ENCODE assay signal across 1 cellular context in the genomic region with DNA sequence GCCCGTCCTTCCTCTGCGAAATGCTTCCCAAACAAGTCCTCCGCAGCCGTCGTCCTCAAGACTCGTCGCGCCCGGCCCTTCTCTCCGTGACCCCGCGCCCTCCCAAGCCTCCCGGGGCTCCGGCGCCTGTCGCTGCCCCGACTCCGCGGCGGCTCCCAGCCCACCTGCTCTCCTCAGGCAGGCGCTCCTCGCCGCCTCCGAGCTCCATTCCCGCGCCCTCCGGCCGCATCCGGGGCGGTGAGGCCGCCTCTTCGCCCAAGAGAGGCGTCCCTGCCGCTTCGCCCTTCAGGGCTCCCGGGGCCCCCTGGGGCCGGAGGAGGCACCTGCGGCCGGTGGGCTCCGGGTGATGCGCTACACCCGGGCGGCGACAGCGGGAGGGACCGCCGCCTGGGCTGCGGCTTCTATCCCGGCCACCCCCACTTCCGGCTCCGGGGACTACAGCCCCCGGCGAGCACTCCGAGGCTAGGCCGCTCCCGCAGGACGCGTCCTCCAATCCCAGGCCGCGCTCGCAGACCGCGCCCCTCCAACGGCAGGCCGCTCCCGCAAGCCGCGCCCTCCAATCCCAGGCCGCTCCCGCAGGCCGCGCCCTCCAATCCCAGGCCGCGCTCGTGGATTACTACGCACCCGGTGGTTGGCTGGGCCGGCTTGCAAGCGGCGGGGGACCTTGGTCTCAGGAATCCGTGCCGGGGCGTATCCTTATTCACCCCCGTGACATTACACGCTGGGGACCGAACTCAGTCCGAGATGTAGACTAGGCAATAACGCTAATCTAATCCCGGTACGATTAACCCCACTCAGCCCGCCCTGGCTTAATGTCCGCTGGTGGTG.
TF ChIP-seq lines count a peak whose summit lies in the region.

Gene RUBCN (minus strand): TSS at position 414 of the 828 bp plus-strand sequence. CDS start 185 bp downstream, at position 229.

TF ChIP-seq in HCT116, 20 proteins besides CTCF, POLR2A, EP300 and RAD21 (continued from another document):
- TF ChIP-seq TCF7L2 (IDR thresholded peaks at IDR 0.05; ENCODE audit: borderline replicate concordance, extremely low read depth, insufficient read depth, insufficient read length) (peak; percentile 43), ZFX (IDR thresholded peaks at IDR 0.05) (peak; percentile 46; the same call in 1 of the 2 replicates), SIN3A (IDR thresholded peaks at IDR 0.05; ENCODE audit: low read depth) (peak; percentile 36; the same call in 1 of the 2 replicates)
- TF ChIP-seq, protein P1, sequence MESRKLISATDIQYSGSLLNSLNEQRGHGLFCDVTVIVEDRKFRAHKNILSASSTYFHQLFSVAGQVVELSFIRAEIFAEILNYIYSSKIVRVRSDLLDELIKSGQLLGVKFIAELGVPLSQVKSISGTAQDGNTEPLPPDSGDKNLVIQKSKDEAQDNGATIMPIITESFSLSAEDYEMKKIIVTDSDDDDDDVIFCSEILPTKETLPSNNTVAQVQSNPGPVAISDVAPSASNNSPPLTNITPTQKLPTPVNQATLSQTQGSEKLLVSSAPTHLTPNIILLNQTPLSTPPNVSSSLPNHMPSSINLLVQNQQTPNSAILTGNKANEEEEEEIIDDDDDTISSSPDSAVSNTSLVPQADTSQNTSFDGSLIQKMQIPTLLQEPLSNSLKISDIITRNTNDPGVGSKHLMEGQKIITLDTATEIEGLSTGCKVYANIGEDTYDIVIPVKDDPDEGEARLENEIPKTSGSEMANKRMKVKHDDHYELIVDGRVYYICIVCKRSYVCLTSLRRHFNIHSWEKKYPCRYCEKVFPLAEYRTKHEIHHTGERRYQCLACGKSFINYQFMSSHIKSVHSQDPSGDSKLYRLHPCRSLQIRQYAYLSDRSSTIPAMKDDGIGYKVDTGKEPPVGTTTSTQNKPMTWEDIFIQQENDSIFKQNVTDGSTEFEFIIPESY (IDR thresholded peaks at IDR 0.05; ENCODE audit: extremely low read depth, insufficient replicate concordance, low read length), result no peak
TF ChIP-seq in HCT116: peak in this region for 9.
